ENCODE assay signal across 9 cellular contexts in the genomic region with DNA sequence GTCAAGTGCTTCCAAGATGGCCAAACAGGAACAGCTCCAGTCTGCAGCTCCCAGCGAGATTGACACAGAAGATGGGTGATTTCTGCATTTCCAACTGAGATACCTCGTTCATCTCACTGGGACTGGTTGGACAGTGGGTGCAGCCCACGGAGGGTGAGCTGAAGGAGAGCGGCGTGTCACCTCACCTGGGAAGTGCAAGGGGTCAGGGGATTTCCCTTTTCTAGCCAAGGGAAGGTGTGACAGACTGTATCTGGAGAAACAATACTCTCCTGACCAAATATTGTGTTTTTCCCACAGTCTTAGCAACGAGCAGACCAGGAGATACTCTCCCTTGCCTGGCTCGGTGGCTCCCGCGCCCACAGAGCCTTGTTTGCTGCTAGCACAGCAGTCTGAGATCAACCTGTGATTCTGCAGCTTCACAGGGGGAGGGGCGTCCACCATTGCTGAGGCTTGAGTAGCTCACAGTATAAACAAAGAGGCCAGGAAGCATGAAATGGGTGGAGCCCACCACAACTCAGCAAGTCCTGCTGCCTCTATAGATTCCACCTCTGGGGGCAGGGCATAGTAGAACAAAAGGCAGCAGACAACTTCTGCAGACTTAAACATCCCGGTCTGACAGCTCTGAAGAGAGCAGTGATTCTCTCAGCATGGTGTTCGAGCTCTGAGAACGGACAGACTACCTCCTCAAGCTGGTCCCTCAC.
A peak's percentile ranks its signal among the peaks of the same experiment; 100 is the strongest.
DNase-seq lines count a peak whose midpoint lies in the region; TF ChIP-seq lines count a peak whose summit lies in the region.
"Had no signal": no experiment of that assay in that cellular context is flagged by ENCODE, and none has a peak within 500 bp of the region (broad histone marks: within the 10 kb centered on the region; RNA-seq: fewer than 3 reads in every experiment).

No MANE protein-coding gene starts in this region.

- H3K4me3 ChIP-seq in CD8-positive, alpha-beta memory T cell (ENCODE audit: low read length): peak overlapping the region; percentile 61
- H3K4me3 ChIP-seq in OCI-LY7 (ENCODE audit: low read depth, low read length, poor library complexity, severe bottlenecking): peak overlapping the region; percentile 13
- no peak overlapping the region for H3K4me3 ChIP-seq in brain microvascular endothelial cell (ENCODE audit: low read depth, low read length)

- H3K27ac Mint-ChIP-seq in CD8-positive, alpha-beta memory T cell: peak overlapping the region; percentile 30 to 91 (median 76)
- peak overlapping the region; percentile 94 for H3K27ac Mint-ChIP-seq in neural crest cell (ENCODE audit: unreplicated experiment)

- TF ChIP-seq CTCF in OCI-LY7 (conservative IDR thresholded peaks at IDR 0.05; ENCODE audit: low read length): peak; percentile 43
- TF ChIP-seq CTCF in neural crest cell (conservative IDR thresholded peaks at IDR 0.05): peak; percentile 38
- no peak for TF ChIP-seq CTCF in GM13977 (IDR thresholded peaks at IDR 0.05; ENCODE audit: extremely low read depth, insufficient read depth, missing control alignments)
- TF ChIP-seq CTCF in brain microvascular endothelial cell (IDR thresholded peaks at IDR 0.05; ENCODE audit: low read depth, low read length, missing control alignments): no peak

- POLR2A ChIA-PET in CD8-positive, alpha-beta memory T cell (lab: Charles Lee): no interaction called here
- POLR2A ChIA-PET in OCI-LY7 (lab: Charles Lee): interaction anchor here (0.6 to 2.1 kb wide), 7 partner anchors 10 to 48 kb away, joined by 3 to 9 read pairs (median 3); no protein-coding TSS in a partner anchor

- peak overlapping the region; percentile 72 to 91 (median 82) for H3K4me3 Mint-ChIP-seq in CD8-positive, alpha-beta memory T cell
- H3K4me3 Mint-ChIP-seq in neural crest cell: peak overlapping the region; percentile 33

- DNase-seq in CD8-positive, alpha-beta memory T cell: peak; percentile 42 to 82 (median 71)
- DNase-seq in OCI-LY7 (ENCODE audit: low spot score) (peak; percentile 88), neural crest cell (ENCODE audit: low read depth, low spot score) (peak; percentile 29), hippocampal formation (lab: John Stamatoyannopoulos, UW) (no peak), nucleus accumbens (lab: John Stamatoyannopoulos, UW) (no peak), GM13977 (ENCODE audit: low spot score) (no peak), brain microvascular endothelial cell (no peak)
- peak; percentile 10 for DNase-seq in activated T-helper 9 cell treated with anti-CD3 and anti-CD28 coated beads, Interleukin-2, amount 50 U/mL, for 16 hours (ENCODE audit: low read depth)
- DNase-seq: GDM1 had no signal

- no peaks in the 10 kb centered on the region for H3K9me2 ChIP-seq in OCI-LY7 (ENCODE audit: insufficient read depth, low read length)

- H3K4me2 ChIP-seq in OCI-LY7 (ENCODE audit: low read length): peak overlapping the region; percentile 44

- no TSS peak for BruUV-seq in OCI-LY7 (replicated peaks; lab: Mats Ljungman, UMichigan)

- H3K79me2 ChIP-seq in OCI-LY7 (ENCODE audit: insufficient read depth, low read depth, low read length): no peaks in the 10 kb centered on the region

- no peaks in the 10 kb centered on the region for H3K27me3 ChIP-seq in CD8-positive, alpha-beta memory T cell (ENCODE audit: insufficient read depth, low read length, poor library complexity, severe bottlenecking)
- H3K27me3 ChIP-seq in brain microvascular endothelial cell (replicated peaks): no peaks in the 10 kb centered on the region

- no peaks in the 10 kb centered on the region for H3K27me3 Mint-ChIP-seq in CD8-positive, alpha-beta memory T cell
- no peaks in the 10 kb centered on the region for H3K27me3 Mint-ChIP-seq in neural crest cell (ENCODE audit: low read depth)

- intact Hi-C loops in OCI-LY7 (cut with micrococcal nuclease; ENCODE audit: unreplicated experiment): no loop called here

- peaks cover 0 to 6% (median 4%) of the 10 kb centered on the region in 5 donors for H3K9me3 Mint-ChIP-seq in CD8-positive, alpha-beta memory T cell
- H3K9me3 Mint-ChIP-seq in neural crest cell: peaks cover 9% of the 10 kb centered on the region

- in situ Hi-C loops in GM13977 (cut with MboI; ENCODE audit: low pct_unique_long_range_greater_than_20kb, low sequenced_read_pairs, unreplicated experiment) (no loop called here), brain microvascular endothelial cell (cut with HindIII; ENCODE audit: low pct_ligation_motif_present, low sequenced_read_pairs) (no loop called here)

- no peak overlapping the region for H3K27ac ChIP-seq in CD8-positive, alpha-beta memory T cell (ENCODE audit: low read depth, low read length)
- H3K27ac ChIP-seq in OCI-LY7 (ENCODE audit: low read depth, low read length, poor library complexity, severe bottlenecking) (peak overlapping the region; percentile 40), brain microvascular endothelial cell (no peak overlapping the region)

- H2AFZ ChIP-seq in OCI-LY7 (ENCODE audit: low read length): peak overlapping the region; percentile 94

- H3K36me3 ChIP-seq in CD8-positive, alpha-beta memory T cell (ENCODE audit: insufficient read depth, low read length): no peaks in the 10 kb centered on the region
- H3K36me3 ChIP-seq in OCI-LY7 (ENCODE audit: insufficient read depth, low read length): peaks cover 4% of the 10 kb centered on the region
- no peaks in the 10 kb centered on the region for H3K36me3 ChIP-seq in brain microvascular endothelial cell (replicated peaks)

- peaks cover 23% of the 10 kb centered on the region for H3K4me1 ChIP-seq in CD8-positive, alpha-beta memory T cell (ENCODE audit: insufficient read depth, low read length)
- peaks cover 23% of the 10 kb centered on the region for H3K4me1 ChIP-seq in OCI-LY7 (ENCODE audit: insufficient read depth, low read length, poor library complexity, severe bottlenecking)

- no peaks in the 10 kb centered on the region for H4K20me1 ChIP-seq in OCI-LY7 (ENCODE audit: insufficient read depth, low read length)

- CTCF ChIA-PET in CD8-positive, alpha-beta memory T cell (lab: Charles Lee): interaction anchor here (0.9 to 1.7 kb wide), 8 partner anchors 9 to 142 kb away, joined by 3 to 5 read pairs (median 4); no protein-coding TSS in a partner anchor
- CTCF ChIA-PET in OCI-LY7 (lab: Charles Lee; ENCODE audit: unreplicated experiment): no interaction called here

- H3K36me3 Mint-ChIP-seq in CD8-positive, alpha-beta memory T cell: peaks cover 0 to 13% (median 5%) of the 10 kb centered on the region in 3 donors
- H3K36me3 Mint-ChIP-seq in neural crest cell (ENCODE audit: low read depth): no peaks in the 10 kb centered on the region

- no peaks in the 10 kb centered on the region for H3K9me3 ChIP-seq in CD8-positive, alpha-beta memory T cell (ENCODE audit: low read length)
- peaks cover 14% of the 10 kb centered on the region; the same call in 1 of the 2 replicates for H3K9me3 ChIP-seq in OCI-LY7 (ENCODE audit: low read length)

- peaks cover 17 to 32% (median 28%) of the 10 kb centered on the region in 3 donors for H3K4me1 Mint-ChIP-seq in CD8-positive, alpha-beta memory T cell
- peaks cover 12% of the 10 kb centered on the region for H3K4me1 Mint-ChIP-seq in neural crest cell

Comparison
In these comparisons a context has a peak if more than half of its experiments do, and no peak if none do; other contexts are left out.
1. DNase-seq: peak in CD8-positive, alpha-beta memory T cell (5 of 5), OCI-LY7 (single experiment), activated T-helper 9 cell treated with anti-CD3 and anti-CD28 coated beads, Interleukin-2, amount 50 U/mL, for 16 hours (single experiment) and neural crest cell (single experiment); none in hippocampal formation (0 of 2), nucleus accumbens (0 of 56), GM13977 (single experiment) and brain microvascular endothelial cell (single experiment).
2. CTCF ChIP-seq: peak in OCI-LY7 (single experiment) and neural crest cell (single experiment); none in GM13977 (single experiment) and brain microvascular endothelial cell (single experiment).